11 cellular contexts compared by ENCODE assay signal in genomic region chr11:85809191-85809590, GRCh38. TPM values are rescaled to one million over a fixed set of nuclear protein-coding genes. Genes with fewer than 3 reads are reported as not detected.
DNase-seq lines count a peak whose midpoint lies in the region; ATAC-seq and TF ChIP-seq lines count a peak whose summit lies in the region.
"Had no signal": no experiment of that assay in that cellular context is flagged by ENCODE, and none has a peak within 500 bp of the region (broad histone marks: within the 10 kb centered on the region; RNA-seq: fewer than 3 reads in every experiment).

No MANE protein-coding gene starts in this region.

- H3K27ac ChIP-seq in adrenal gland, result no peak overlapping the region

- no peaks in the 10 kb centered on the region for H3K27me3 Mint-ChIP-seq in T-helper 1 cell treated with Interleukin-12 subunit alpha and Interleukin-12 subunit beta and Interleukin-4 antibody, amounts not matched to agents 30 μg/mL and 1 μg/mL, for 36 hours (ENCODE audit: low read depth)
- H3K27me3 Mint-ChIP-seq in T-cell, result no peaks in the 10 kb centered on the region
- H3K27me3 Mint-ChIP-seq in natural killer cell (ENCODE audit: low read depth in 2 of 2), result peaks cover 0 to 3% of the 10 kb centered on the region in 2 donors

- no peak for TF ChIP-seq CTCF in natural killer cell (IDR thresholded peaks at IDR 0.05)
- no peak for TF ChIP-seq CTCF in adrenal gland (IDR thresholded peaks at IDR 0.05)

- WGBS in adrenal gland, 4 donors, result 70 to 87% (median 83%) methylated on average over 3 to 4 of the region's 4 CpGs

- POLR2A ChIA-PET in T-cell (lab: Charles Lee), result interaction anchor here (0.6 to 1.9 kb wide), 7 partner anchors 14 to 574 kb away, joined by 3 to 9 read pairs (median 4); partner anchors contain the start of gene CCDC83 (in 1 of the 2)

- CTCF ChIA-PET in T-cell (lab: Charles Lee), result interaction anchor here (0.5 to 2.4 kb wide), 15 partner anchors 10 to 352 kb away, joined by 3 to 15 read pairs (median 4); partner anchors contain the start of gene CCDC83 (in 2 of the 2)

- no peaks in the 10 kb centered on the region for H3K27me3 ChIP-seq in adrenal gland

- no peaks in the 10 kb centered on the region for H3K9me3 Mint-ChIP-seq in T-helper 1 cell treated with Interleukin-12 subunit alpha and Interleukin-12 subunit beta and Interleukin-4 antibody, amounts not matched to agents 30 μg/mL and 1 μg/mL, for 36 hours
- H3K9me3 Mint-ChIP-seq in T-cell (no peaks in the 10 kb centered on the region), natural killer cell (no peaks in the 10 kb centered on the region)

- H3K27ac Mint-ChIP-seq in T-helper 1 cell treated with Interleukin-12 subunit alpha and Interleukin-12 subunit beta and Interleukin-4 antibody, amounts not matched to agents 30 μg/mL and 1 μg/mL, for 36 hours, result peak overlapping the region; percentile 39
- H3K27ac Mint-ChIP-seq in T-cell (peak overlapping the region in 1 of 2 donors; percentile 61), natural killer cell (peak overlapping the region; percentile 91 to 95)

- no peaks in the 10 kb centered on the region for H3K36me3 ChIP-seq in adrenal gland (replicated peaks in 1 of 2)

- H3K36me3 Mint-ChIP-seq in T-helper 1 cell treated with Interleukin-12 subunit alpha and Interleukin-12 subunit beta and Interleukin-4 antibody, amounts not matched to agents 30 μg/mL and 1 μg/mL, for 36 hours (ENCODE audit: low read depth), result peaks cover 20% of the 10 kb centered on the region
- no peaks in the 10 kb centered on the region for H3K36me3 Mint-ChIP-seq in T-cell
- no peaks in the 10 kb centered on the region for H3K36me3 Mint-ChIP-seq in natural killer cell

- H3K4me3 Mint-ChIP-seq in T-helper 1 cell treated with Interleukin-12 subunit alpha and Interleukin-12 subunit beta and Interleukin-4 antibody, amounts not matched to agents 30 μg/mL and 1 μg/mL, for 36 hours, result peak overlapping the region; percentile 93
- peak overlapping the region; percentile 89 to 92 (median 91) for H3K4me3 Mint-ChIP-seq in T-cell
- H3K4me3 Mint-ChIP-seq in natural killer cell, result peak overlapping the region; percentile 96

- ATAC-seq in HG02642 (IDR thresholded peaks at IDR 0.05; ENCODE audit: poor library complexity, unreplicated experiment) (peak; percentile 41), T-cell (replicated peaks in 1 of 4) (peak; percentile 13 to 69 (median 34)), natural killer cell (peak; percentile 14 to 31 (median 25)), GM21390 (IDR thresholded peaks at IDR 0.05; ENCODE audit: unreplicated experiment) (no peak)

- TF ChIP-seq POLR2A in adrenal gland (IDR thresholded peaks at IDR 0.05), result no peak

- H3K9me3 ChIP-seq in adrenal gland (replicated peaks in 1 of 3), result no peaks in the 10 kb centered on the region

- peaks cover 53% of the 10 kb centered on the region for H3K4me1 Mint-ChIP-seq in T-helper 1 cell treated with Interleukin-12 subunit alpha and Interleukin-12 subunit beta and Interleukin-4 antibody, amounts not matched to agents 30 μg/mL and 1 μg/mL, for 36 hours (ENCODE audit: low read depth)
- H3K4me1 Mint-ChIP-seq in T-cell, result peaks cover 47 to 59% (median 57%) of the 10 kb centered on the region in 3 donors
- H3K4me1 Mint-ChIP-seq in natural killer cell, result peaks cover 55% of the 10 kb centered on the region in 2 donors

- H3K4me3 ChIP-seq in adrenal gland, result no peak overlapping the region

- peaks cover 10 to 11% of the 10 kb centered on the region in 2 donors for H3K4me1 ChIP-seq in adrenal gland (replicated peaks in 1 of 2)

- DNase-seq in T-helper 1 cell, result no peak
- DNase-seq in T-cell, result peak in 17 of 34 experiments; percentile 12 to 54 (median 29)
- no peak for DNase-seq in natural killer cell
- DNase-seq in NCI-H1105 treated with DMSO at 0.1 percent for 48 hours (lab: John Stamatoyannopoulos, UW), result no peak
- no peak for DNase-seq in adrenal gland
- DNase-seq: NCI-H2029 treated with DMSO at 0.1 percent for 48 hours had no signal

- intact Hi-C loops in natural killer cell (cut with micrococcal nuclease), result loop anchor here (2.0 kb wide), 1 partner anchor 14 kb away; no protein-coding TSS in a partner anchor
- intact Hi-C loops in adrenal gland (cut with DNase I), result no loop called here

RNA-seq across cellular contexts. Expression of gene SYTL2, which starts 1.8 kb away (rescaled TPM):
- 10 to 100 TPM; 19.8 to 85.4 (median 31.3) TPM for total RNA-seq in T-cell
- total RNA-seq in natural killer cell, result 100 to 1,000 TPM; 116 to 237 (median 143) TPM
- 10 to 100 TPM in 7 of 8 donors, 1 to 10 TPM in 1; 9.2 to 64.9 (median 19.4) TPM for total RNA-seq in adrenal gland
- 10 to 100 TPM in 2 of 3 donors, 1 to 10 TPM in 1; 8.2 to 21.8 (median 12.1) TPM for polyA plus RNA-seq in adrenal gland

RNA-seq across cellular contexts. Expression of gene CCDC83, which starts 46.0 kb away (rescaled TPM):
- total RNA-seq in T-cell (under 1 TPM in 1 of 5 donors, not detected in 4; 0.10 TPM), natural killer cell (under 1 TPM in 1 of 3 donors, not detected in 2; 0.12 TPM), adrenal gland (not detected)
- not detected for polyA plus RNA-seq in adrenal gland
- total RNA-seq: bronchial epithelial cell, osteocyte had no signal
